In the genomic region with DNA sequence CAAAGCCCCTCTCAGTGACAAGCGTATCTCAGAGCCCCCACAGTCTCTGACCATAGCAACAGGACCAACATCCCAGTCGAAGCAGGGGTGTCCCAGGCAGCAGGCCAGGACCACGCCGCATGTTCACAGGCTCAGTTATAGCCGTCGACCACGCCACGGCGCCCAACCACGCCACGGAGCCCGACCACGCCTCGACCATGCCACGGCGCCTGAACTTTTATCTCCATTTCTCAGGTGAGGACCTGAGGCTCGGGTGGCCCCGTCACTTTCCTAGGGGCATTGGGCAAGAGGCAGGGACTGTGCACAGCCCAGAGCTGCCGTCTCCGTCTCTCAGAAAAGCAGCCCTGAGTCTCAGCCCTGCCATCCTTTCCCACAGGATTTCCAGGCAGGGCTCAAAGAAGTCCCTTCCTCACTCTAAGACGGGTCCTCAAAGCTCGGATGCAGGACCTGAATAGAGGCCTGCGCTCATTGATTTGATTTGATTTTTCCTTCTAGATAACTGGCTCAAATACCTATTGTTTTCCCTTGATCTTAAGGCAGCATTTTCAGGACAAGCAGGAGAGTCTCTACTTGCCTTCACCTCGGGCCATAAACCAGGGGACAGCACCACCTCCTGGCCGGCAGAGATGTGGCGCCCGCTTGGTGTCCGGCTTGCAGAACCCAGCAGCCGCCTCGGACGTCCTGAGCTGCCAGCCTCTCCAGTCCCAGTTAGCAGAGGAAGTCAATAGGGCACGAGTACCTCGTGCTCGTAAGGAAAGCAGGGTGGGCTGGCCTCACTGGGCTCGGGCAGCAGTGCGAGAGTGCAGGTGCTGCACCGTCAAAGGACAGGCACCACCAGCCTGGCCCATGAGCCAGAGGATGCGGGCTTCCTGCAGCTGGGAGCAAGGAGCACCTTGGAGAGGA, we compare ENCODE assay signal across 8 cellular contexts. TPM values are rescaled to one million over a fixed set of nuclear protein-coding genes. Genes with fewer than 3 reads are reported as not detected.
A peak's percentile ranks its signal among the peaks of the same experiment; 100 is the strongest.
DNase-seq lines count a peak whose midpoint lies in the region; ATAC-seq lines count a peak whose summit lies in the region.

No MANE protein-coding gene starts in this region.

- ATAC-seq in activated naive CD4-positive, alpha-beta T cell treated with anti-CD3 and anti-CD28 coated beads, Interleukin-2, amount 50 U/mL, for 72 hours = peak; percentile 53 to 83
- ATAC-seq in HG03442 (IDR thresholded peaks at IDR 0.05; ENCODE audit: unreplicated experiment) = no peak

- H3K27me3 Mint-ChIP-seq in CD4-positive, alpha-beta memory T cell = peaks cover 0 to 2% of the 10 kb centered on the region in 2 donors

- H3K4me3 ChIP-seq in CD4-positive, alpha-beta memory T cell (ENCODE audit: low read length in 2 of 2) = no peak overlapping the region
- H3K4me3 ChIP-seq in NT2/D1 (ENCODE audit: insufficient read length, low read depth) = no peak overlapping the region

- CTCF ChIA-PET in CD4-positive, alpha-beta memory T cell (lab: Charles Lee; ENCODE audit: partially characterized antibody) = interaction anchor here (1.0 kb wide), 1 partner anchor 13 kb away, joined by 3 read pairs; no protein-coding TSS in a partner anchor

- no peaks in the 10 kb centered on the region for H3K4me1 ChIP-seq in CD4-positive, alpha-beta memory T cell (ENCODE audit: insufficient read depth, low read length)
- H3K4me1 ChIP-seq in NT2/D1 (ENCODE audit: insufficient read depth, insufficient read length) = peaks cover 11% of the 10 kb centered on the region

- no peak overlapping the region for H3K27ac ChIP-seq in CD4-positive, alpha-beta memory T cell (ENCODE audit: low read depth, low read length)

- intact Hi-C loops in CD4-positive, alpha-beta memory T cell (cut with micrococcal nuclease) = loop anchor here (5.0 kb wide), 1 partner anchor 716 kb away; no protein-coding TSS in a partner anchor
- intact Hi-C loops in head of caudate nucleus (cut with DNase I) = loop anchor here (5.0 kb wide), 1 partner anchor 716 kb away; no protein-coding TSS in a partner anchor

- H3K4me1 Mint-ChIP-seq in CD4-positive, alpha-beta memory T cell = peaks cover 0 to 3% (median 1%) of the 10 kb centered on the region in 4 donors

- no peaks in the 10 kb centered on the region for H3K9me3 ChIP-seq in CD4-positive, alpha-beta memory T cell (ENCODE audit: control insufficient read depth in 1 of 2, low read length in 2 of 2)
- no peaks in the 10 kb centered on the region for H3K9me3 ChIP-seq in NT2/D1 (ENCODE audit: insufficient read depth, low read length)

- no peaks in the 10 kb centered on the region for H3K27me3 ChIP-seq in CD4-positive, alpha-beta memory T cell (ENCODE audit: insufficient read depth, low read length)
- H3K27me3 ChIP-seq in NT2/D1 (ENCODE audit: insufficient read depth, insufficient read length) = peaks cover 8% of the 10 kb centered on the region

- no peak overlapping the region for H3K27ac Mint-ChIP-seq in CD4-positive, alpha-beta memory T cell
- H3K27ac Mint-ChIP-seq in activated naive CD4-positive, alpha-beta T cell treated with anti-CD3 and anti-CD28 coated beads, Interleukin-2, amount 50 U/mL, for 72 hours = no peak overlapping the region

- peak in 3 of 5 donors; percentile 11 to 13 (median 12) for DNase-seq in CD4-positive, alpha-beta memory T cell
- peak; percentile 42 for DNase-seq in GOT3 (lab: John Stamatoyannopoulos, UW)
- peak; percentile 76 for DNase-seq in NT2/D1 (ENCODE audit: low read depth, low spot score)
- DNase-seq in activated naive CD4-positive, alpha-beta T cell treated with anti-CD3 and anti-CD28 coated beads, Interleukin-2, amount 50 U/mL, for 72 hours (ENCODE audit: low spot score in 2 of 2) = peak in 1 of 2 donors; percentile 65
- peak; percentile 64 to 89 (median 76) for DNase-seq in head of caudate nucleus
- peak; percentile 61 for DNase-seq in pons (ENCODE audit: low spot score)
- DNase-seq in OCI-M2 (lab: John Stamatoyannopoulos, UW; ENCODE audit: unreplicated experiment) = no peak

- peaks cover 0 to 4% of the 10 kb centered on the region in 2 donors for H3K36me3 Mint-ChIP-seq in CD4-positive, alpha-beta memory T cell
- H3K36me3 Mint-ChIP-seq in activated naive CD4-positive, alpha-beta T cell treated with anti-CD3 and anti-CD28 coated beads, Interleukin-2, amount 50 U/mL, for 72 hours = no peaks in the 10 kb centered on the region

- no peaks in the 10 kb centered on the region for H3K9me3 Mint-ChIP-seq in CD4-positive, alpha-beta memory T cell
- no peaks in the 10 kb centered on the region for H3K9me3 Mint-ChIP-seq in activated naive CD4-positive, alpha-beta T cell treated with anti-CD3 and anti-CD28 coated beads, Interleukin-2, amount 50 U/mL, for 72 hours

- POLR2A ChIA-PET in CD4-positive, alpha-beta memory T cell (lab: Charles Lee; ENCODE audit: partially characterized antibody) = no interaction called here

- H3K9ac ChIP-seq in NT2/D1 (ENCODE audit: insufficient read length, low read depth) = peak overlapping the region; percentile 66

- no peak overlapping the region for H3K4me3 Mint-ChIP-seq in CD4-positive, alpha-beta memory T cell

- H3K36me3 ChIP-seq in CD4-positive, alpha-beta memory T cell (ENCODE audit: insufficient read depth, low read length) = no peaks in the 10 kb centered on the region
- H3K36me3 ChIP-seq in NT2/D1 (ENCODE audit: insufficient read depth, insufficient read length, low read length) = no peaks in the 10 kb centered on the region

RNA-seq across cellular contexts. Expression of a gene that starts 38.8 kb away (rescaled TPM):
- total RNA-seq in CD4-positive, alpha-beta memory T cell = 1 to 10 TPM; 1.6 TPM
- 1 to 10 TPM; 1.4 to 2.4 TPM for polyA plus RNA-seq in CD4-positive, alpha-beta memory T cell
- total RNA-seq in activated naive CD4-positive, alpha-beta T cell treated with anti-CD3 and anti-CD28 coated beads, Interleukin-2, amount 50 U/mL, for 72 hours = 10 to 100 TPM; 12.2 to 16.9 TPM

Comparison
In these comparisons a context has a peak if more than half of its experiments do, and no peak if none do; other contexts are left out.
1. RNA of a gene that starts 38.8 kb away (total RNA-seq): 12.2 to 16.9 TPM in activated naive CD4-positive, alpha-beta T cell treated with anti-CD3 and anti-CD28 coated beads, Interleukin-2, amount 50 U/mL, for 72 hours; 1.6 TPM in CD4-positive, alpha-beta memory T cell; every median in the first group is over 4 times any median in the second.